Comparison of ENCODE assay signal across 16 cellular contexts in the genomic region with DNA sequence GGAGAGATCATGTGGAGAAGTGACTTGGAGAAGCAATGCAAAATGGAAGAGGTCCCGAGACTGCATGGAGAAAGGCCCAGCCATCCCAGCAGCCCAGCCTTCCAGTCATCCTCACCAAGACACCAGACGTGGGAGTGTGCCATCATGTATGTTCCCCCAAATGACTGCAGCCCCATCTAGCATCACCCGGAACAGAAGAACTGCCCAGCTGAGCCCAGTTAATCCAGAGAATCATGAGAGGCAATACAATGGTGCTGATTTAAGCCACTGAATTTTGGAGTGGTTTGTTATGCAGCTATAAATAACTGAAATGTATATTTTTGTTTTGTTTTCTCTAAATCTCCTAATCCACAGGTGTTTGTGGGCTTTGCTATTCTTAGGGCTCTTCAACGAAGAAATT. TPM values are rescaled to one million over a fixed set of nuclear protein-coding genes. Genes with fewer than 3 reads are reported as not detected.
DNase-seq lines count a peak whose midpoint lies in the region; ATAC-seq, FAIRE-seq and TF ChIP-seq lines count a peak whose summit lies in the region.
"Had no signal": no experiment of that assay in that cellular context is flagged by ENCODE, and none has a peak within 500 bp of the region (broad histone marks: within the 10 kb centered on the region; RNA-seq: fewer than 3 reads in every experiment).

No MANE protein-coding gene starts in this region.

- BruUV-seq in HepG2 (replicated peaks; lab: Mats Ljungman, UMichigan) (no TSS peak), OCI-LY7 (replicated peaks; lab: Mats Ljungman, UMichigan) (no TSS peak)

- no peak overlapping the region for H3K14ac ChIP-seq in H1 (ENCODE audit: insufficient read length)

- TF ChIP-seq RAD21 in HepG2 (CRISPR knock-in tag; IDR thresholded peaks at IDR 0.05), result no peak
- TF ChIP-seq RAD21 in H1 (IDR thresholded peaks at IDR 0.05 in 1 of 2, conservative IDR thresholded peaks at IDR 0.05 in 1 of 2; ENCODE audit: low read depth in 2 of 2, low read length in 2 of 2), result no peak

- H3K9me3 ChIP-seq in HepG2 (ENCODE audit: low read length) (no peaks in the 10 kb centered on the region), right lobe of liver (no peaks in the 10 kb centered on the region), OCI-LY7 (ENCODE audit: low read length) (no peaks in the 10 kb centered on the region), H1 (ENCODE audit: insufficient read depth in 2 of 2, low read depth in 1 of 2, low read length in 1 of 2) (0 out of 4 replicates have a peak, but pooled peaks cover 0 to 2% of the 10 kb centered on the region in 2 experiments)

- H3K4me2 ChIP-seq in HepG2 (ENCODE audit: low read depth, low read length), result no peak overlapping the region
- H3K4me2 ChIP-seq in OCI-LY7 (ENCODE audit: low read length), result no peak overlapping the region
- no peak overlapping the region for H3K4me2 ChIP-seq in H1 (ENCODE audit: insufficient read depth in 1 of 2, low read depth in 2 of 2, low read length in 2 of 2)

- no peak overlapping the region for H3K27ac ChIP-seq in HepG2 (ENCODE audit: extremely low read length, insufficient read depth, low read length)
- H3K27ac ChIP-seq in right lobe of liver, result no peak overlapping the region
- H3K27ac ChIP-seq in OCI-LY7 (ENCODE audit: low read depth, low read length, poor library complexity, severe bottlenecking), result no peak overlapping the region
- no peak overlapping the region for H3K27ac ChIP-seq in H1 (ENCODE audit: low read depth, low read length)

- H3K79me2 ChIP-seq in HepG2 (ENCODE audit: insufficient read depth, low read length) (no peaks in the 10 kb centered on the region), OCI-LY7 (ENCODE audit: insufficient read depth, low read depth, low read length) (no peaks in the 10 kb centered on the region), H1 (ENCODE audit: control insufficient read depth in 1 of 2, insufficient read depth in 2 of 2, low read length in 2 of 2) (no peaks in the 10 kb centered on the region)

- H3K4me1 ChIP-seq in HepG2 (ENCODE audit: insufficient read depth, low read length) (peaks cover 14% of the 10 kb centered on the region), right lobe of liver (no peaks in the 10 kb centered on the region), OCI-LY7 (ENCODE audit: insufficient read depth, low read length, poor library complexity, severe bottlenecking) (peaks cover 20% of the 10 kb centered on the region), H1 (replicated peaks in 1 of 4; ENCODE audit: control insufficient read depth in 3 of 4, insufficient read depth in 4 of 4, low read length in 3 of 4) (peaks cover 0 to 5% (median 3%) of the 10 kb centered on the region in 4 experiments; a peak in 3 of 7 replicates)

- H4K8ac ChIP-seq in H1 (ENCODE audit: extremely low read depth, insufficient read depth, low read length), result no peak overlapping the region

- no peak overlapping the region for H4K91ac ChIP-seq in H1 (replicated peaks; ENCODE audit: insufficient read length, low read length)

- DNase-seq in HepG2 (ENCODE audit: low spot score) (no peak), right lobe of liver (no peak), OCI-LY7 (ENCODE audit: low spot score) (no peak), H1 (ENCODE audit: low read depth in 1 of 2, low spot score in 2 of 2) (no peak), foreskin fibroblast (no peak), H4 (ENCODE audit: low spot score) (no peak), HEK293T (ENCODE audit: extremely low spot score) (no peak)
- DNase-seq: C1 segment of cervical spinal cord; CD4-positive, CD25-positive, alpha-beta regulatory T cell; CD8-positive, alpha-beta memory T cell; COR-L47; GDM1; HCEC 1CT had no signal

- no peak overlapping the region for H2BK5ac ChIP-seq in H1 (ENCODE audit: low read depth, low read length)

- ATAC-seq in HepG2 (no peak), right lobe of liver (no peak)

- in situ Hi-C loops in HepG2 (cut with HindIII; ENCODE audit: extremely low pct_ligation_motif_present, low pct_unique_long_range_greater_than_20kb), result no loop called here

- H3K18ac ChIP-seq in H1 (ENCODE audit: extremely low read depth, low read length), result no peak overlapping the region

- no peak overlapping the region for H3K4me3 ChIP-seq in HepG2 (replicated peaks in 1 of 3; ENCODE audit: insufficient read depth in 1 of 3, low read depth in 2 of 3, low read length in 3 of 3)
- no peak overlapping the region for H3K4me3 ChIP-seq in right lobe of liver
- H3K4me3 ChIP-seq in OCI-LY7 (ENCODE audit: low read depth, low read length, poor library complexity, severe bottlenecking), result no peak overlapping the region
- H3K4me3 ChIP-seq in H1 (ENCODE audit: extremely low read depth in 1 of 4, insufficient read depth in 2 of 4, low read depth in 3 of 4, low read length in 4 of 4), result no peak overlapping the region
- H3K4me3 ChIP-seq in foreskin fibroblast (ENCODE audit: low read depth in 1 of 2, low read length in 2 of 2), result no peak overlapping the region

- no peak overlapping the region for H3K56ac ChIP-seq in H1 (replicated peaks; ENCODE audit: insufficient read length, low read depth, low read length)

- CTCF ChIA-PET in HepG2 (lab: Yijun Ruan, JAX; ENCODE audit: low intra/inter-chr PET ratio, low total read pairs), result no interaction called here
- CTCF ChIA-PET in OCI-LY7 (lab: Charles Lee; ENCODE audit: unreplicated experiment), result no interaction called here
- CTCF ChIA-PET in H1 (lab: Charles Lee; ENCODE audit: partially characterized antibody), result interaction anchor here (1.6 kb wide), 1 partner anchor 25 kb away, joined by 3 read pairs; no protein-coding TSS in a partner anchor
- CTCF ChIA-PET in HEK293T (lab: Yijun Ruan, JAX), result no interaction called here

- H2AK5ac ChIP-seq in H1 (ENCODE audit: low read depth, low read length), result no peak overlapping the region

- POLR2A ChIA-PET in HepG2 (lab: Yijun Ruan, JAX) (no interaction called here), OCI-LY7 (lab: Charles Lee) (no interaction called here), H1 (lab: Charles Lee; ENCODE audit: partially characterized antibody) (interaction anchor here (2.0 kb wide), 2 partner anchors 9 to 24 kb away, joined by 7 to 8 read pairs; no protein-coding TSS in a partner anchor), HEK293T (lab: Yijun Ruan, JAX) (no interaction called here)

- WGBS in HepG2 (ENCODE audit: low lambda C conversion rate), result 9% methylated on average over 4 of the region's 4 CpGs
- WGBS in right lobe of liver (ENCODE audit: insufficient coverage, low coverage, low lambda C conversion rate, missing lambda C conversion rate), result 90% methylated on average over 3 of the region's 4 CpGs
- WGBS in H1 (ENCODE audit: extremely low coverage in 1 of 2, insufficient coverage in 1 of 2, insufficient read length in 1 of 2, insufficient replicate concordance in 2 of 2, low coverage in 1 of 2, low lambda C conversion rate in 2 of 2, missing lambda C conversion rate in 1 of 2), 2 experiments, result 82% methylated on average over 4 of the region's 4 CpGs; no CpG with 5 or more reads in 1 of the 2 experiments

- H3K36me3 ChIP-seq in HepG2 (replicated peaks in 1 of 2; ENCODE audit: control insufficient read depth in 1 of 2, insufficient read depth in 2 of 2, low read length in 2 of 2) (no peaks in the 10 kb centered on the region), right lobe of liver (no peaks in the 10 kb centered on the region), OCI-LY7 (ENCODE audit: insufficient read depth, low read length) (no peaks in the 10 kb centered on the region), H1 (ENCODE audit: control insufficient read depth in 2 of 4, insufficient read depth in 4 of 4, low read length in 3 of 4) (no peaks in the 10 kb centered on the region)

- H3K27me3 ChIP-seq in HepG2 (ENCODE audit: control insufficient read depth in 1 of 2, insufficient read depth in 2 of 2, low read length in 2 of 2), result no peaks in the 10 kb centered on the region
- no peaks in the 10 kb centered on the region for H3K27me3 ChIP-seq in right lobe of liver
- H3K27me3 ChIP-seq in H1 (replicated peaks in 1 of 4; ENCODE audit: control insufficient read depth in 3 of 4, extremely low read depth in 1 of 4, insufficient read depth in 3 of 4, low read length in 3 of 4), result no peaks in the 10 kb centered on the region

- no peak overlapping the region for H4K5ac ChIP-seq in H1 (ENCODE audit: insufficient read length, low read depth, low read length)

- H3K79me1 ChIP-seq in H1 (ENCODE audit: low read depth, low read length), result no peaks in the 10 kb centered on the region

- H2AFZ ChIP-seq in HepG2 (ENCODE audit: low read length), result no peak overlapping the region
- H2AFZ ChIP-seq in OCI-LY7 (ENCODE audit: low read length), result 0 out of 2 replicates have a peak overlapping the region, but pooled peaks have one; percentile 71
- H2AFZ ChIP-seq in H1 (ENCODE audit: low read length), result no peak overlapping the region

- TF ChIP-seq POLR2A in HepG2 (IDR thresholded peaks at IDR 0.05; ENCODE audit: insufficient read depth in 1 of 2, low read depth in 2 of 2, low read length in 2 of 2), result no peak
- no peak for TF ChIP-seq POLR2A in right lobe of liver (IDR thresholded peaks at IDR 0.05)
- TF ChIP-seq POLR2A in H1 (IDR thresholded peaks at IDR 0.05; ENCODE audit: control extremely low read depth in 1 of 2, low read depth in 2 of 2, low read length in 2 of 2), result no peak

- H2BK12ac ChIP-seq in H1 (ENCODE audit: low read depth, low read length), result no peak overlapping the region

- intact Hi-C loops in HepG2 (cut with micrococcal nuclease; ENCODE audit: unreplicated experiment), result no loop called here
- intact Hi-C loops in right lobe of liver (cut with DNase I), result no loop called here
- intact Hi-C loops in OCI-LY7 (cut with micrococcal nuclease; ENCODE audit: unreplicated experiment), result no loop called here

- FAIRE-seq in HepG2 (lab: Jason Lieb, UNC) (no peak), H1 (lab: Jason Lieb, UNC) (no peak)
- FAIRE-seq: D721Med, GM12892, GM18507 had no signal

- no peak overlapping the region for H3K23ac ChIP-seq in H1 (ENCODE audit: insufficient read length)

- no peaks in the 10 kb centered on the region for H3K9me2 ChIP-seq in OCI-LY7 (ENCODE audit: insufficient read depth, low read length)

- H2BK15ac ChIP-seq in H1 (ENCODE audit: low read length), result 0 out of 2 replicates have a peak overlapping the region, but pooled peaks have one; percentile 81

- no peaks in the 10 kb centered on the region for H4K20me1 ChIP-seq in HepG2 (ENCODE audit: insufficient read depth, low read length)
- H4K20me1 ChIP-seq in OCI-LY7 (ENCODE audit: insufficient read depth, low read length), result no peaks in the 10 kb centered on the region
- no peaks in the 10 kb centered on the region for H4K20me1 ChIP-seq in H1 (replicated peaks in 1 of 2; ENCODE audit: control insufficient read depth in 1 of 2, insufficient read depth in 2 of 2, low read length in 2 of 2)

- H2BK120ac ChIP-seq in H1 (replicated peaks; ENCODE audit: low read depth, low read length), result no peak overlapping the region

- H3K23me2 ChIP-seq in H1 (ENCODE audit: low read depth, low read length), result no peaks in the 10 kb centered on the region

- H3K9ac ChIP-seq in HepG2 (ENCODE audit: insufficient read depth, low read depth, low read length), result no peak overlapping the region
- no peak overlapping the region for H3K9ac ChIP-seq in H1 (replicated peaks in 1 of 4; ENCODE audit: extremely low read depth in 1 of 4, low read depth in 3 of 4, low read length in 3 of 4)

- H3K4ac ChIP-seq in H1 (replicated peaks; ENCODE audit: insufficient read length, low read depth, low read length), result no peak overlapping the region

- no peak overlapping the region for H2BK20ac ChIP-seq in H1 (ENCODE audit: low read length)

- TF ChIP-seq EP300 in HepG2 (IDR thresholded peaks at IDR 0.05; ENCODE audit: low read depth in 2 of 2, low read length in 2 of 2), result no peak
- no peak for TF ChIP-seq EP300 in HepG2 (CRISPR knock-in tag; IDR thresholded peaks at IDR 0.05; ENCODE audit: borderline replicate concordance)
- TF ChIP-seq EP300 in H1 (IDR thresholded peaks at IDR 0.05; ENCODE audit: borderline replicate concordance in 1 of 2, low read depth in 2 of 2, low read length in 2 of 2), result no peak

- TF ChIP-seq CTCF in HepG2 (CRISPR knock-in tag; IDR thresholded peaks at IDR 0.05) (no peak), right lobe of liver (IDR thresholded peaks at IDR 0.05) (no peak), OCI-LY7 (conservative IDR thresholded peaks at IDR 0.05; ENCODE audit: low read length) (no peak), H1 (IDR thresholded peaks at IDR 0.05; ENCODE audit: control extremely low read depth in 1 of 3, insufficient read depth in 1 of 3, low read depth in 1 of 3, low read length in 3 of 3) (no peak), foreskin fibroblast (IDR thresholded peaks at IDR 0.05; ENCODE audit: low read depth, low read length) (no peak)

RNA-seq across cellular contexts. Expression of gene VCL, which starts 22.5 kb away (rescaled TPM):
- total RNA-seq in HepG2 (2016; rRNA removed; fragmentation: Illumina TruSeq; extraction: Trizol) (23.7 and 26.9 TPM in 2 replicates), right lobe of liver (10 to 100 TPM; 13.2 to 58.9 (median 27.5) TPM), OCI-LY7 (2022) (55.5 and 64.5 TPM in 2 replicates)
- 1.3 and 2.3 TPM in 2 replicates for total RNA-seq in HepG2 (2016; cell fraction: cytosol; rRNA removed; fragmentation: Illumina TruSeq; extraction: Trizol; ENCODE audit: low read depth)
- 20.6 and 25.2 TPM in 2 replicates for total RNA-seq in HepG2 (2016; cell fraction: insoluble cytoplasmic fraction; rRNA removed; fragmentation: Illumina TruSeq; extraction: Trizol)
- total RNA-seq in HepG2 (2016; cell fraction: membrane; rRNA removed; fragmentation: Illumina TruSeq; extraction: Trizol), result 4.6 and 6.2 TPM in 2 replicates
- total RNA-seq in HepG2 (2016; cell fraction: nucleus; rRNA removed; fragmentation: Illumina TruSeq; extraction: Trizol), result 28.7 and 35.3 TPM in 2 replicates
- polyA plus RNA-seq in HepG2 (2011; rRNA removed) (15.9 and 17.3 TPM in 2 replicates), H1 (2011; rRNA removed) (91.8 and 119 TPM in 2 replicates)
- 7.7 and 9.9 TPM in 2 replicates for polyA plus RNA-seq in HepG2 (2011; cell fraction: cytosol; rRNA removed)
- 14.7 and 14.8 TPM in 2 replicates for polyA plus RNA-seq in HepG2 (2011; cell fraction: nucleus; rRNA removed)
- polyA plus RNA-seq in HepG2 (2012), result 10.9 and 12.0 TPM in 2 replicates
- 0.78 and 0.81 TPM in 2 replicates for polyA plus RNA-seq in HepG2 (2016; cell fraction: cytosol; fragmentation: Illumina TruSeq; extraction: Trizol; ENCODE audit: low read depth)
- 12.1 and 14.0 TPM in 2 replicates for polyA plus RNA-seq in HepG2 (2016; cell fraction: insoluble cytoplasmic fraction; fragmentation: Illumina TruSeq; extraction: Trizol; ENCODE audit: low read depth)
- 1.8 and 2.1 TPM in 2 replicates for polyA plus RNA-seq in HepG2 (2016; cell fraction: membrane; fragmentation: Illumina TruSeq; extraction: Trizol; ENCODE audit: low read depth)
- 22.1 and 22.9 TPM in 2 replicates for polyA plus RNA-seq in HepG2 (2016; cell fraction: nucleus; fragmentation: Illumina TruSeq; extraction: Trizol; ENCODE audit: insufficient read depth, low read depth)
- 29.5 and 80.4 TPM in 2 replicates for polyA minus RNA-seq in HepG2 (2011; rRNA and poly(A)+ RNA removed; ENCODE audit: low replicate concordance)
- polyA minus RNA-seq in HepG2 (2011; cell fraction: cytosol; rRNA and poly(A)+ RNA removed), result 14.3 and 18.8 TPM in 2 replicates
- 39.1 and 52.5 TPM in 2 replicates for polyA minus RNA-seq in HepG2 (2011; cell fraction: nucleus; rRNA and poly(A)+ RNA removed)
- 19.1 and 24.9 TPM in 2 replicates for total RNA-seq in OCI-LY7 (2014; rRNA removed; shearing (Covaris generic))
- total RNA-seq in H1 (2021; fragmentation: NEBNext Ultra II Directional; extraction: Animal tissue kit (Norgen Biotek cat#: 25700)), result 361 and 377 TPM in 2 replicates
- polyA plus RNA-seq in H1 (2011; cell fraction: cytosol; rRNA removed), result 116 TPM
- 183 TPM for polyA plus RNA-seq in H1 (2011; cell fraction: nucleus; rRNA removed)
- polyA plus RNA-seq in H1 (2012, experiment 1 of 2), result 169 to 191 TPM (median 182 TPM) in 4 replicates
- polyA plus RNA-seq in H1 (2012, experiment 2 of 2), result 19.7 TPM
- polyA plus RNA-seq in H1 (2013, experiment 1 of 2), result 282 TPM
- 348 TPM for polyA plus RNA-seq in H1 (2013, experiment 2 of 2)
- 196 and 261 TPM in 2 replicates for polyA minus RNA-seq in H1 (2011; rRNA and poly(A)+ RNA removed)
- polyA minus RNA-seq in H1 (2011; cell fraction: cytosol; rRNA and poly(A)+ RNA removed), result 193 TPM
- polyA minus RNA-seq in H1 (2011; cell fraction: nucleus; rRNA and poly(A)+ RNA removed), result 317 TPM
- 47.1 and 53.0 TPM in 2 replicates for total RNA-seq in H4 (2014; rRNA removed; shearing (Covaris generic))
